7 cellular contexts compared by ENCODE assay signal in genomic region chr21:43463498-43464254, GRCh38. TPM values are rescaled to one million over a fixed set of nuclear protein-coding genes. Genes with fewer than 3 reads are reported as not detected.
DNase-seq lines count a peak whose midpoint lies in the region; ATAC-seq and TF ChIP-seq lines count a peak whose summit lies in the region.
"Not testable (repeated sequence)": the region's sequence is repeated elsewhere in the genome, so short reads cannot be mapped to it uniquely, and the experiment has no call there.

No MANE protein-coding gene starts in this region.

- not testable (repeated sequence) for H3K9me3 Mint-ChIP-seq in osteocyte (ENCODE audit: unreplicated experiment)

- H3K4me3 Mint-ChIP-seq in osteocyte (ENCODE audit: unreplicated experiment), result not testable (repeated sequence)

- not testable (repeated sequence) for H3K27me3 Mint-ChIP-seq in osteocyte (ENCODE audit: unreplicated experiment)

- BruUV-seq in PC-3 (replicated peaks; lab: Mats Ljungman, UMichigan), result not testable (repeated sequence)

- H3K36me3 Mint-ChIP-seq in osteocyte (ENCODE audit: unreplicated experiment), result not testable (repeated sequence)

- H3K9ac ChIP-seq in PC-3 (ENCODE audit: low read length), result not testable (repeated sequence)

- H3K9me2 ChIP-seq in PC-3 (replicated peaks; ENCODE audit: low read length), result not testable (repeated sequence)

- DNase-seq in PC-3; left colon; sciatic nerve (ENCODE audit: low spot score): not testable (repeated sequence)
- DNase-seq in lower lobe of right lung (peak; percentile 10), osteocyte (ENCODE audit: extremely low spot score, unreplicated experiment) (peak; percentile 27), upper lobe of right lung (peak; percentile 18)

- TF ChIP-seq CTCF in PC-3 (conservative IDR thresholded peaks at IDR 0.05; ENCODE audit: low read depth, low read length); lower lobe of right lung (IDR thresholded peaks at IDR 0.05); osteocyte (IDR thresholded peaks at IDR 0.05); upper lobe of right lung (IDR thresholded peaks at IDR 0.05): not testable (repeated sequence)

- H3K27me3 ChIP-seq in PC-3 (ENCODE audit: low read length); lower lobe of right lung (ENCODE audit: low read depth); upper lobe of right lung: not testable (repeated sequence)

- H3K4me2 ChIP-seq in PC-3 (ENCODE audit: low read length), result not testable (repeated sequence)

- not testable (repeated sequence) for H3K36me3 ChIP-seq in PC-3 (ENCODE audit: low read depth, low read length); lower lobe of right lung; upper lobe of right lung

- H3K4me1 Mint-ChIP-seq in osteocyte (ENCODE audit: unreplicated experiment), result not testable (repeated sequence)

- not testable (repeated sequence) for H3K9me3 ChIP-seq in PC-3 (ENCODE audit: low read length); lower lobe of right lung; upper lobe of right lung

- not testable (repeated sequence) for H3F3A ChIP-seq in PC-3 (ENCODE audit: low read length, unreplicated experiment)

- H3K4me3 ChIP-seq in PC-3 (ENCODE audit: low read length); lower lobe of right lung; upper lobe of right lung: not testable (repeated sequence)

- H3K27ac ChIP-seq in PC-3 (ENCODE audit: low read length); lower lobe of right lung; upper lobe of right lung: not testable (repeated sequence)

- ATAC-seq in PC-3, result peak; percentile 74
- peak; percentile 50 for ATAC-seq in esophagus mucosa
- ATAC-seq in left colon, result peak; percentile 67
- ATAC-seq in lower lobe of right lung, result peak; percentile 33 to 74
- ATAC-seq in sciatic nerve, result peak; percentile 68
- peak; percentile 48 for ATAC-seq in upper lobe of right lung

- H3K4me1 ChIP-seq in PC-3 (ENCODE audit: insufficient read depth, low read length); lower lobe of right lung; upper lobe of right lung: not testable (repeated sequence)

- not testable (repeated sequence) for H4K20me1 ChIP-seq in PC-3 (ENCODE audit: low read length)

- H3K27ac Mint-ChIP-seq in osteocyte (ENCODE audit: unreplicated experiment), result not testable (repeated sequence)

- not testable (repeated sequence) for H2AFZ ChIP-seq in PC-3 (ENCODE audit: low read length)

- POLR2A ChIA-PET in PC-3 (lab: Charles Lee; ENCODE audit: unreplicated experiment), result not testable (repeated sequence)

- CTCF ChIA-PET in PC-3 (lab: Charles Lee), result not testable (repeated sequence)

- intact Hi-C loops in PC-3 (cut with micrococcal nuclease); left colon (cut with DNase I, micrococcal nuclease); lower lobe of right lung (cut with DNase I); sciatic nerve (cut with DNase I); upper lobe of right lung (cut with DNase I): not testable (repeated sequence)

- H3K79me2 ChIP-seq in PC-3 (ENCODE audit: low read length), result not testable (repeated sequence)

RNA-seq across cellular contexts. Expression of gene SIK1, which starts 36.7 kb away (rescaled TPM):
- 107 and 148 TPM in 2 replicates for total RNA-seq in PC-3 (2014; rRNA removed)
- 16.5 TPM for total RNA-seq in esophagus mucosa
- 10 to 100 TPM in 1 of 2 donors, 1 to 10 TPM in 1; 8.0 to 30.0 TPM for total RNA-seq in left colon
- total RNA-seq in lower lobe of right lung, result 30.1 TPM
- 34.1 and 43.6 TPM in 2 replicates for total RNA-seq in osteocyte
- 59.9 TPM for total RNA-seq in sciatic nerve
- 55.2 TPM for total RNA-seq in upper lobe of right lung
